17 cellular contexts compared by ENCODE assay signal in the genomic region with DNA sequence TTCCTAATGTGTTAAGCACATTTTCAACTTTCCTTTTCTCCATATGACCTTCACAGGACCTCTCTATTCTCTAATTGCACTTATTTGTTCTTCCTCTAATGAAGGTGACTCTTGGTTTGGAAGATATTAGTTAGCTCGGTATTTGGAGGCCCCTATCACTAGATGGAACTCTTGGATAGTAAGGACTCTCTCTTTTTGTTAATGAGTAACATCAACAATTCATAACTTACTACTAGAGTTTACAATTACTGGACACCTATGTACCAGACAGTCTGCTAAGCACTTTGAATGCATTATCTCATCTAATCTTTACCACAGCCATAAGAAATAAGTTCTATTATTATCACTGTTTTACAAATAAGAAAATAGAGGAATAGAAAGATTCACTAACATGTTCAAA. TPM values are rescaled to one million over a fixed set of nuclear protein-coding genes. Genes with fewer than 3 reads are reported as not detected.
A peak's percentile ranks its signal among the peaks of the same experiment; 100 is the strongest.
DNase-seq lines count a peak whose midpoint lies in the region; ATAC-seq and TF ChIP-seq lines count a peak whose summit lies in the region.
"Had no signal": no experiment of that assay in that cellular context is flagged by ENCODE, and none has a peak within 500 bp of the region (broad histone marks: within the 10 kb centered on the region; RNA-seq: fewer than 3 reads in every experiment).

No MANE protein-coding gene starts in this region.

- no peaks in the 10 kb centered on the region for H3F3A ChIP-seq in SK-N-SH (replicated peaks; ENCODE audit: insufficient read depth)

- H3K9me2 ChIP-seq in SK-N-SH = no peaks in the 10 kb centered on the region

- H3K27me3 ChIP-seq in SK-N-SH (ENCODE audit: insufficient read depth) = no peaks in the 10 kb centered on the region
- H3K27me3 ChIP-seq in gastroesophageal sphincter = no peaks in the 10 kb centered on the region
- H3K27me3 ChIP-seq: BLaER1 had no signal

- DNase-seq in SK-N-SH = no peak
- DNase-seq in HT-29 (ENCODE audit: low spot score) = peak; percentile 23
- DNase-seq in kidney tubule cell (ENCODE audit: low spot score) = peak; percentile 35
- no peak for DNase-seq in NCI-H226
- DNase-seq in activated gamma-delta T cell (lab: John Stamatoyannopoulos, UW) = no peak
- DNase-seq: 8988T; AML-193; Caco-2; CD8-positive, alpha-beta memory T cell; DMS79; GM23248; H7 had no signal

- no peak overlapping the region for H3K4me2 ChIP-seq in SK-N-SH
- H3K4me2 ChIP-seq: BLaER1, KMS-11 had no signal

- H3K36me3 ChIP-seq in SK-N-SH (replicated peaks in 1 of 2; ENCODE audit: control insufficient read depth in 1 of 2, insufficient read depth in 2 of 2, low read length in 1 of 2) (no peaks in the 10 kb centered on the region), gastroesophageal sphincter (no peaks in the 10 kb centered on the region)
- H3K36me3 ChIP-seq: BLaER1 had no signal

- no peak overlapping the region for H3K9ac ChIP-seq in SK-N-SH
- H3K9ac ChIP-seq: BLaER1, GM23248, KMS-11 had no signal

- CTCF ChIA-PET in SK-N-SH (lab: Yijun Ruan, JAX) = no interaction called here

- no peaks in the 10 kb centered on the region for H3K79me2 ChIP-seq in SK-N-SH (ENCODE audit: insufficient read depth)

- H3K27ac ChIP-seq in SK-N-SH (ENCODE audit: low read depth in 2 of 2, low read length in 1 of 2) (no peak overlapping the region), gastroesophageal sphincter (no peak overlapping the region)
- H3K27ac ChIP-seq: BLaER1, GM23248, KMS-11 had no signal

- POLR2A ChIA-PET in SK-N-SH (lab: Yijun Ruan, JAX) = no interaction called here

- 44% methylated on average over 1 of the region's 1 CpG for WGBS in SK-N-SH (ENCODE audit: low lambda C conversion rate)
- WGBS in gastroesophageal sphincter (ENCODE audit: low coverage in 1 of 2), 2 donors = 75 to 80% methylated on average over 1 of the region's 1 CpG

- H2AFZ ChIP-seq in SK-N-SH (ENCODE audit: low read depth) = 0 out of 2 replicates have a peak overlapping the region, but pooled peaks have one; percentile 31
- H2AFZ ChIP-seq: GM23248 had no signal

- H3K4me3 ChIP-seq in SK-N-SH (ENCODE audit: low read depth in 2 of 2, low read length in 1 of 2) = no peak overlapping the region
- no peak overlapping the region for H3K4me3 ChIP-seq in gastroesophageal sphincter
- H3K4me3 ChIP-seq: BLaER1, GM12878, GM23248 had no signal

- TF ChIP-seq CTCF in SK-N-SH (IDR thresholded peaks at IDR 0.05) (no peak), gastroesophageal sphincter (IDR thresholded peaks at IDR 0.05) (no peak)

- H3K4me1 ChIP-seq in SK-N-SH (ENCODE audit: control insufficient read depth in 1 of 2, insufficient read depth in 2 of 2, low read depth in 1 of 2, low read length in 1 of 2) (no peaks in the 10 kb centered on the region; a peak in 1 of 4 replicates), gastroesophageal sphincter (no peaks in the 10 kb centered on the region)
- H3K4me1 ChIP-seq: BLaER1 had no signal

- no peaks in the 10 kb centered on the region for H4K20me1 ChIP-seq in SK-N-SH (ENCODE audit: insufficient read depth)
- H4K20me1 ChIP-seq: BLaER1 had no signal

- TF ChIP-seq EP300 in SK-N-SH (IDR thresholded peaks at IDR 0.05; ENCODE audit: borderline replicate concordance in 1 of 2, low read depth in 1 of 2, low read length in 1 of 2) = no peak
- TF ChIP-seq EP300 in gastroesophageal sphincter (IDR thresholded peaks at IDR 0.05) = no peak

- ATAC-seq in SK-N-SH treated with all-trans-retinoic acid at 6 μM for 48 hours = no peak
- ATAC-seq in gastroesophageal sphincter = no peak
- ATAC-seq: GM12878 had no signal

- H3K9me3 ChIP-seq in SK-N-SH = no peaks in the 10 kb centered on the region
- H3K9me3 ChIP-seq in gastroesophageal sphincter = no peaks in the 10 kb centered on the region
- H3K9me3 ChIP-seq: BLaER1, Caco-2 had no signal

- no peak for TF ChIP-seq POLR2A in gastroesophageal sphincter (IDR thresholded peaks at IDR 0.05)

- no peak for TF ChIP-seq RAD21 in SK-N-SH (IDR thresholded peaks at IDR 0.05; ENCODE audit: low read length)

TF ChIP-seq in SK-N-SH, 30 proteins besides CTCF, POLR2A, EP300 and RAD21 (continues in another document):
- TF ChIP-seq SMC3 (IDR thresholded peaks at IDR 0.05; ENCODE audit: low read depth, low read length) (no peak), FOXM1 (IDR thresholded peaks at IDR 0.05; ENCODE audit: low read depth) (no peak), NRF1 (IDR thresholded peaks at IDR 0.05; ENCODE audit: low read depth, low read length) (no peak), SIN3A (IDR thresholded peaks at IDR 0.05; ENCODE audit: borderline replicate concordance, low read depth, low read length) (no peak), RFX5 (IDR thresholded peaks at IDR 0.05; ENCODE audit: low read length) (no peak), YY1 (IDR thresholded peaks at IDR 0.05; ENCODE audit: low read depth) (no peak), RXRA (IDR thresholded peaks at IDR 0.05; ENCODE audit: borderline replicate concordance, low read depth) (no peak), RCOR1 (IDR thresholded peaks at IDR 0.05; ENCODE audit: low read length) (no peak), CHD2 (IDR thresholded peaks at IDR 0.05; ENCODE audit: low read length, partially characterized antibody) (no peak), JUND (IDR thresholded peaks at IDR 0.05) (no peak)
- TF ChIP-seq, protein P1, sequence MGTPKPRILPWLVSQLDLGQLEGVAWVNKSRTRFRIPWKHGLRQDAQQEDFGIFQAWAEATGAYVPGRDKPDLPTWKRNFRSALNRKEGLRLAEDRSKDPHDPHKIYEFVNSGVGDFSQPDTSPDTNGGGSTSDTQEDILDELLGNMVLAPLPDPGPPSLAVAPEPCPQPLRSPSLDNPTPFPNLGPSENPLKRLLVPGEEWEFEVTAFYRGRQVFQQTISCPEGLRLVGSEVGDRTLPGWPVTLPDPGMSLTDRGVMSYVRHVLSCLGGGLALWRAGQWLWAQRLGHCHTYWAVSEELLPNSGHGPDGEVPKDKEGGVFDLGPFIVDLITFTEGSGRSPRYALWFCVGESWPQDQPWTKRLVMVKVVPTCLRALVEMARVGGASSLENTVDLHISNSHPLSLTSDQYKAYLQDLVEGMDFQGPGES (IDR thresholded peaks at IDR 0.05; ENCODE audit: low read depth, low read length) = no peak

TF ChIP-seq in SK-N-SH treated with all-trans-retinoic acid at 6 μM for 48 hours, 23 proteins besides CTCF, POLR2A, EP300 and RAD21 (continues in another document):
- TF ChIP-seq, protein P2, sequence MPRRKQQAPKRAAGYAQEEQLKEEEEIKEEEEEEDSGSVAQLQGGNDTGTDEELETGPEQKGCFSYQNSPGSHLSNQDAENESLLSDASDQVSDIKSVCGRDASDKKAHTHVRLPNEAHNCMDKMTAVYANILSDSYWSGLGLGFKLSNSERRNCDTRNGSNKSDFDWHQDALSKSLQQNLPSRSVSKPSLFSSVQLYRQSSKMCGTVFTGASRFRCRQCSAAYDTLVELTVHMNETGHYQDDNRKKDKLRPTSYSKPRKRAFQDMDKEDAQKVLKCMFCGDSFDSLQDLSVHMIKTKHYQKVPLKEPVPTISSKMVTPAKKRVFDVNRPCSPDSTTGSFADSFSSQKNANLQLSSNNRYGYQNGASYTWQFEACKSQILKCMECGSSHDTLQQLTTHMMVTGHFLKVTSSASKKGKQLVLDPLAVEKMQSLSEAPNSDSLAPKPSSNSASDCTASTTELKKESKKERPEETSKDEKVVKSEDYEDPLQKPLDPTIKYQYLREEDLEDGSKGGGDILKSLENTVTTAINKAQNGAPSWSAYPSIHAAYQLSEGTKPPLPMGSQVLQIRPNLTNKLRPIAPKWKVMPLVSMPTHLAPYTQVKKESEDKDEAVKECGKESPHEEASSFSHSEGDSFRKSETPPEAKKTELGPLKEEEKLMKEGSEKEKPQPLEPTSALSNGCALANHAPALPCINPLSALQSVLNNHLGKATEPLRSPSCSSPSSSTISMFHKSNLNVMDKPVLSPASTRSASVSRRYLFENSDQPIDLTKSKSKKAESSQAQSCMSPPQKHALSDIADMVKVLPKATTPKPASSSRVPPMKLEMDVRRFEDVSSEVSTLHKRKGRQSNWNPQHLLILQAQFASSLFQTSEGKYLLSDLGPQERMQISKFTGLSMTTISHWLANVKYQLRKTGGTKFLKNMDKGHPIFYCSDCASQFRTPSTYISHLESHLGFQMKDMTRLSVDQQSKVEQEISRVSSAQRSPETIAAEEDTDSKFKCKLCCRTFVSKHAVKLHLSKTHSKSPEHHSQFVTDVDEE (CRISPR knock-in tag; IDR thresholded peaks at IDR 0.05) = no peak
- TF ChIP-seq PPARA (CRISPR knock-in tag; IDR thresholded peaks at IDR 0.05; ENCODE audit: borderline replicate concordance) = no peak
- TF ChIP-seq ZFP30 (CRISPR knock-in tag; IDR thresholded peaks at IDR 0.05) = no peak
- no peak for TF ChIP-seq ISL1 (CRISPR knock-in tag; IDR thresholded peaks at IDR 0.05)
- no peak for TF ChIP-seq ZNF8 (CRISPR knock-in tag; IDR thresholded peaks at IDR 0.05)
- TF ChIP-seq, protein P3, sequence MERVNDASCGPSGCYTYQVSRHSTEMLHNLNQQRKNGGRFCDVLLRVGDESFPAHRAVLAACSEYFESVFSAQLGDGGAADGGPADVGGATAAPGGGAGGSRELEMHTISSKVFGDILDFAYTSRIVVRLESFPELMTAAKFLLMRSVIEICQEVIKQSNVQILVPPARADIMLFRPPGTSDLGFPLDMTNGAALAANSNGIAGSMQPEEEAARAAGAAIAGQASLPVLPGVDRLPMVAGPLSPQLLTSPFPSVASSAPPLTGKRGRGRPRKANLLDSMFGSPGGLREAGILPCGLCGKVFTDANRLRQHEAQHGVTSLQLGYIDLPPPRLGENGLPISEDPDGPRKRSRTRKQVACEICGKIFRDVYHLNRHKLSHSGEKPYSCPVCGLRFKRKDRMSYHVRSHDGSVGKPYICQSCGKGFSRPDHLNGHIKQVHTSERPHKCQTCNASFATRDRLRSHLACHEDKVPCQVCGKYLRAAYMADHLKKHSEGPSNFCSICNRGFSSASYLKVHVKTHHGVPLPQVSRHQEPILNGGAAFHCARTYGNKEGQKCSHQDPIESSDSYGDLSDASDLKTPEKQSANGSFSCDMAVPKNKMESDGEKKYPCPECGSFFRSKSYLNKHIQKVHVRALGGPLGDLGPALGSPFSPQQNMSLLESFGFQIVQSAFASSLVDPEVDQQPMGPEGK (CRISPR knock-in tag; IDR thresholded peaks at IDR 0.05; ENCODE audit: borderline replicate concordance) = no peak

RNA-seq across cellular contexts. Expression of a gene that starts 23.4 kb away (rescaled TPM):
- polyA plus RNA-seq in SK-N-SH (2012; rRNA removed) = 507 and 662 TPM in 2 replicates
- 705 and 812 TPM in 2 replicates for polyA plus RNA-seq in SK-N-SH (2012; cell fraction: cytosol; rRNA removed)
- polyA plus RNA-seq in SK-N-SH (2012; cell fraction: nucleus; rRNA removed) = 426 and 472 TPM in 2 replicates
- total RNA-seq in HT-29 (2014; rRNA removed; shearing (Covaris generic)) = 108 and 119 TPM in 2 replicates
- total RNA-seq in gastroesophageal sphincter = 100 to 1,000 TPM; 247 to 404 (median 311) TPM

Comparison
In these comparisons a context has a peak if more than half of its experiments do, and no peak if none do; other contexts are left out.
1. DNase-seq: peak in HT-29 (single experiment) and kidney tubule cell (single experiment); none in SK-N-SH (single experiment), NCI-H226 (single experiment) and activated gamma-delta T cell (single experiment).